In genomic region chr22:36369004-36369921, GRCh38 we compare ENCODE assay signal across 7 cellular contexts. TPM values are rescaled to one million over a fixed set of nuclear protein-coding genes. Genes with fewer than 3 reads are reported as not detected.
DNase-seq lines count a peak whose midpoint lies in the region; ATAC-seq and TF ChIP-seq lines count a peak whose summit lies in the region.

No MANE protein-coding gene starts in this region.

- peaks cover 49% of the 10 kb centered on the region for H3K9me1 ChIP-seq in IMR-90 (ENCODE audit: insufficient read depth, low read length)

- H3K79me1 ChIP-seq in IMR-90 (ENCODE audit: low read depth in 1 of 2, low read length in 2 of 2) = peaks cover 0 to 48% of the 10 kb centered on the region in 2 experiments; a peak in 2 of 4 replicates

- peaks cover 95% of the 10 kb centered on the region for H3K4me1 Mint-ChIP-seq in activated T-cell treated with anti-CD3 and anti-CD28 coated beads, Interleukin-2, amount 50 U/mL, for 4 hours (ENCODE audit: low read depth)

- POLR2A ChIA-PET in IMR-90 (lab: Charles Lee; ENCODE audit: unreplicated experiment) = no interaction called here

- no peak for TF ChIP-seq CTCF in IMR-90 (conservative IDR thresholded peaks at IDR 0.05; ENCODE audit: low read depth, low read length)

- peak overlapping the region; percentile 62 for H3K18ac ChIP-seq in IMR-90 (ENCODE audit: low read depth, low read length)

- no CpG with 5 or more reads among the region's 19 CpGs for WGBS in IMR-90 (ENCODE audit: extremely low coverage in 2 of 2, insufficient read length in 1 of 2), 2 experiments

- H2BK15ac ChIP-seq in IMR-90 (ENCODE audit: low read depth, low read length) = peak overlapping the region; percentile 18; the same call in 1 of the 3 replicates

- no peaks in the 10 kb centered on the region for H3K27me3 Mint-ChIP-seq in activated T-cell treated with anti-CD3 and anti-CD28 coated beads, Interleukin-2, amount 50 U/mL, for 4 hours (ENCODE audit: low read depth)

- H3K9me3 Mint-ChIP-seq in activated T-cell treated with anti-CD3 and anti-CD28 coated beads, Interleukin-2, amount 50 U/mL, for 4 hours = no peaks in the 10 kb centered on the region

- intact Hi-C loops in IMR-90 (cut with micrococcal nuclease) = loop anchor here (5.0 kb wide), 1 partner anchor 98 kb away; no protein-coding TSS in a partner anchor

- H2BK5ac ChIP-seq in IMR-90 (ENCODE audit: low read depth, low read length, poor library complexity, severe bottlenecking) = peak overlapping the region; percentile 92

- H4K91ac ChIP-seq in IMR-90 (ENCODE audit: insufficient read depth, low read depth, low read length) = peak overlapping the region; percentile 64

- H2AK9ac ChIP-seq in IMR-90 (replicated peaks; ENCODE audit: low read depth, low read length, poor library complexity) = peak overlapping the region; percentile 42

- H3K27me3 ChIP-seq in IMR-90 (ENCODE audit: control insufficient read depth, insufficient read depth, low read length) = no peaks in the 10 kb centered on the region
- no peaks in the 10 kb centered on the region for H3K27me3 ChIP-seq in iPS-18a (ENCODE audit: control insufficient read depth, insufficient read depth, low read length)

- H3K9me3 ChIP-seq in IMR-90 (ENCODE audit: control insufficient read depth, insufficient read depth, low read length) (no peaks in the 10 kb centered on the region), iPS-18a (ENCODE audit: control insufficient read depth, low read depth, low read length) (no peaks in the 10 kb centered on the region)

- H3K36me3 Mint-ChIP-seq in activated T-cell treated with anti-CD3 and anti-CD28 coated beads, Interleukin-2, amount 50 U/mL, for 4 hours (ENCODE audit: insufficient read depth) = peaks cover 24% of the 10 kb centered on the region

- DNase-seq in IMR-90 = peak; percentile 21
- peak; percentile 58 for DNase-seq in activated T-cell treated with anti-CD3 and anti-CD28 coated beads, Interleukin-2, amount 50 U/mL, for 4 hours
- peak; percentile 61 for DNase-seq in stimulated activated CD8-positive, alpha-beta memory T cell treated with anti-CD3 and anti-CD28 coated beads, Interleukin-12 subunit alpha, Interleukin-12 subunit beta, amount 100 ng/mL, for 4 hours (ENCODE audit: low read depth)
- no peak for DNase-seq in NCI-H446 treated with DMSO at 0.1 percent for 48 hours (lab: John Stamatoyannopoulos, UW)
- DNase-seq in HuH-7 (ENCODE audit: low spot score) = no peak

- dilution Hi-C loops in IMR-90 (cut with HindIII; ENCODE audit: low sequenced_read_pairs, unreplicated experiment) = no loop called here

- CTCF ChIA-PET in IMR-90 (lab: Yijun Ruan, JAX) = no interaction called here

- H3K9ac ChIP-seq in IMR-90 (ENCODE audit: low read depth, low read length) = peak overlapping the region; percentile 58
- H3K9ac ChIP-seq in iPS-18a (ENCODE audit: low read length) = peak overlapping the region; percentile 44

- H4K20me1 ChIP-seq in IMR-90 (ENCODE audit: insufficient read depth, low read length) = peaks cover 100% of the 10 kb centered on the region

- peak overlapping the region; percentile 83 for H3K4me3 Mint-ChIP-seq in activated T-cell treated with anti-CD3 and anti-CD28 coated beads, Interleukin-2, amount 50 U/mL, for 4 hours

- TF ChIP-seq RAD21 in IMR-90 (IDR thresholded peaks at IDR 0.05; ENCODE audit: low read length) = no peak

- in situ Hi-C loops in IMR-90 (cut with MboI; ENCODE audit: low sequenced_read_pairs) = no loop called here

- H3K27ac ChIP-seq in IMR-90 (ENCODE audit: insufficient read depth, low read length) (peak overlapping the region; percentile 93), iPS-18a (ENCODE audit: low read length) (peak overlapping the region; percentile 70)

- H3K4me1 ChIP-seq in IMR-90 (ENCODE audit: control insufficient read depth, insufficient read depth, low read length) = peaks cover 66% of the 10 kb centered on the region
- peaks cover 59% of the 10 kb centered on the region for H3K4me1 ChIP-seq in iPS-18a (ENCODE audit: control insufficient read depth, low read depth, low read length)

- H4K5ac ChIP-seq in IMR-90 (ENCODE audit: low read depth, low read length) = peak overlapping the region; percentile 58

- H3K4me3 ChIP-seq in IMR-90 (ENCODE audit: insufficient read depth, low read depth, low read length) (no peak overlapping the region), iPS-18a (ENCODE audit: low read length) (peak overlapping the region; percentile 33)

- peak overlapping the region; percentile 16 for H2AFZ ChIP-seq in IMR-90 (replicated peaks; ENCODE audit: low read length, poor library complexity)

- BruUV-seq in IMR-90 (replicated peaks; lab: Mats Ljungman, UMichigan) = no TSS peak

- peak overlapping the region; percentile 93 for H3K4ac ChIP-seq in IMR-90 (ENCODE audit: low read depth, low read length)

- ATAC-seq in IMR-90 (ENCODE audit: low read depth) (peak; percentile 0; the same call in 1 of the 2 replicates), GM19455 (IDR thresholded peaks at IDR 0.05; ENCODE audit: unreplicated experiment) (no peak)
- peak in 1 of 2 donors; percentile 8 for ATAC-seq in activated T-cell treated with anti-CD3 and anti-CD28 coated beads, Interleukin-2, amount 50 U/mL, for 4 hours

- peak overlapping the region; percentile 75 for H3K56ac ChIP-seq in IMR-90 (ENCODE audit: extremely low read depth, insufficient read depth, low read length)

- peak overlapping the region; percentile 15 to 81 for H4K8ac ChIP-seq in IMR-90 (ENCODE audit: low read depth in 2 of 2, low read length in 2 of 2)

- H3K36me3 ChIP-seq in IMR-90 (ENCODE audit: control insufficient read depth, insufficient read depth, low read length) (peaks cover 41% of the 10 kb centered on the region), iPS-18a (ENCODE audit: control insufficient read depth, low read depth, low read length) (no peaks in the 10 kb centered on the region)

- peak overlapping the region; percentile 88 for H2AK5ac ChIP-seq in IMR-90 (ENCODE audit: low read depth, low read length)

- H3K23ac ChIP-seq in IMR-90 (ENCODE audit: low read depth, low read length) = peak overlapping the region; percentile 92

- H2BK20ac ChIP-seq in IMR-90 (ENCODE audit: low read depth, low read length) = peak overlapping the region; percentile 79; the same call in 1 of the 2 replicates

- H3K4me2 ChIP-seq in IMR-90 (ENCODE audit: low read depth, low read length) = peak overlapping the region; percentile 61

- no peak for TF ChIP-seq POLR2A in IMR-90 (IDR thresholded peaks at IDR 0.05; ENCODE audit: low read depth, low read length)

- H2BK120ac ChIP-seq in IMR-90 (ENCODE audit: low read depth, low read length) = peak overlapping the region; percentile 93

- H3K14ac ChIP-seq in IMR-90 (replicated peaks; ENCODE audit: low read depth, low read length) = peak overlapping the region; percentile 93

TF ChIP-seq in IMR-90, 13 proteins besides CTCF, POLR2A, EP300 and RAD21:
- no peak for TF ChIP-seq CHD1 (IDR thresholded peaks at IDR 0.05; ENCODE audit: low read depth, low read length)
- TF ChIP-seq NFE2L2 (IDR thresholded peaks at IDR 0.05; ENCODE audit: low read depth, low read length) = peak; percentile 8; the same call in 1 of the 2 replicates

RNA-seq across cellular contexts. Expression of gene MYH9, which starts 18.5 kb away (rescaled TPM):
- 554 and 783 TPM in 2 replicates for total RNA-seq in IMR-90 (2012; rRNA removed)
- 475 and 507 TPM in 2 replicates for polyA plus RNA-seq in IMR-90 (2012; rRNA removed)
- polyA plus RNA-seq in IMR-90 (2012; cell fraction: cytosol; rRNA removed) = 197 and 382 TPM in 2 replicates
- polyA plus RNA-seq in IMR-90 (2012; cell fraction: nucleus; rRNA removed; ENCODE audit: low replicate concordance) = 449 and 493 TPM in 2 replicates
- total RNA-seq in activated T-cell treated with anti-CD3 and anti-CD28 coated beads, Interleukin-2, amount 50 U/mL, for 4 hours = 100 to 1,000 TPM; 673 to 753 (median 716) TPM

Comparison
In these comparisons a context has a peak if more than half of its experiments do, and no peak if none do; other contexts are left out.
1. DNase-seq: peak in IMR-90 (single experiment), activated T-cell treated with anti-CD3 and anti-CD28 coated beads, Interleukin-2, amount 50 U/mL, for 4 hours (single experiment) and stimulated activated CD8-positive, alpha-beta memory T cell treated with anti-CD3 and anti-CD28 coated beads, Interleukin-12 subunit alpha, Interleukin-12 subunit beta, amount 100 ng/mL, for 4 hours (single experiment); none in NCI-H446 treated with DMSO at 0.1 percent for 48 hours (single experiment) and HuH-7 (single experiment).